1 cellular context compared by ENCODE assay signal in the genomic region with DNA sequence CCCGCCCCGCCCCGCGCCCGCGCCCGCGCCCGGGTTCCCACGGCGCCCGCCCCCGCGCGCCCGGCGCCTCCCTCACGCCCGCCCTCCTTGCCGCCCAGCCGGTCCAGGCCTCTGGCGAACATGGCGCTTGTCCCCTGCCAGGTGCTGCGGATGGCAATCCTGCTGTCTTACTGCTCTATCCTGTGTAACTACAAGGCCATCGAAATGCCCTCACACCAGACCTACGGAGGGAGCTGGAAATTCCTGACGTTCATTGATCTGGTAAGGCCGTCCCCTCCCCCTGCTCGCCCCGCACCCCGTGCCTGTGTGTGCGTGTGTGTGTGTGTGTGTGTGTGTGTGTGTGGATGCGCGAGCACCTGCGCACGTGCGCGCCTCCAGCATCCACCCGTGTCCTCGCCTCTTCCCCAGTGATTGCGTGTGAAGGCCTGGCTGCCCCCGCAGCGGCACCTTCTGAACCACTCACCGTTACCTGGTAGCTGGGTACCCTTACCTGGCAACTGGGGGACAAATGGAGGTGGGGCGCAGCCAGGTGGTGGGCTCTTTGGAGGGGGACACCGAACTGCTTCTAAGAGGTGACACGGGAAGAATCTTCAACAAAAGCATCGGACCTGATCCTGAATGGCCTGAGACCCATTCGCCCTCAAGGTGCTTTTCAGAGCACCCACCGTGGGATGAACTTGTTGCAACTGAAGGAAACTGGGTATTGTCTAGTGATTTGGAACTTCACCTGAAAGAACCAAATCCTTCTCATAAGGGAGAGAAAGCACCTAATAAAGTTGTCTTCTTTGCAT.
TF ChIP-seq lines count a peak whose summit lies in the region.

TSS of gene AIG1 (plus strand) at position 84 of the 791 bp plus-strand sequence. CDS start at position 121, 37 bp downstream.

TF ChIP-seq in HepG2, 621 proteins besides CTCF, POLR2A, EP300 and RAD21 (continued from another document and continues in another):
- TF ChIP-seq, protein P1, sequence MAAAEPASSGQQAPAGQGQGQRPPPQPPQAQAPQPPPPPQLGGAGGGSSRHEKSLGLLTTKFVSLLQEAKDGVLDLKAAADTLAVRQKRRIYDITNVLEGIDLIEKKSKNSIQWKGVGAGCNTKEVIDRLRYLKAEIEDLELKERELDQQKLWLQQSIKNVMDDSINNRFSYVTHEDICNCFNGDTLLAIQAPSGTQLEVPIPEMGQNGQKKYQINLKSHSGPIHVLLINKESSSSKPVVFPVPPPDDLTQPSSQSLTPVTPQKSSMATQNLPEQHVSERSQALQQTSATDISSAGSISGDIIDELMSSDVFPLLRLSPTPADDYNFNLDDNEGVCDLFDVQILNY (CRISPR knock-in tag; conservative IDR thresholded peaks at IDR 0.05), result 0 out of 2 replicates have a peak, but pooled peaks have one; percentile 11
- TF ChIP-seq ZXDC (CRISPR knock-in tag; IDR thresholded peaks at IDR 0.05) (no peak), ZIK1 (CRISPR knock-in tag; IDR thresholded peaks at IDR 0.05; ENCODE audit: borderline replicate concordance, low read depth) (no peak), ATF1 (CRISPR knock-in tag; IDR thresholded peaks at IDR 0.05) (no peak), TEAD3 (CRISPR knock-in tag; optimal IDR thresholded peaks at IDR 0.05; ENCODE audit: borderline replicate concordance) (no peak), ZNF558 (CRISPR knock-in tag; IDR thresholded peaks at IDR 0.05; ENCODE audit: borderline replicate concordance) (no peak), RNF219 (CRISPR knock-in tag; IDR thresholded peaks at IDR 0.05) (no peak), TFDP1 (CRISPR knock-in tag; IDR thresholded peaks at IDR 0.05; ENCODE audit: borderline replicate concordance) (peak; percentile 44; the same call in 1 of the 2 replicates), ZSCAN31 (CRISPR knock-in tag; IDR thresholded peaks at IDR 0.05; ENCODE audit: low read depth) (no peak), ZNF24 (IDR thresholded peaks at IDR 0.05) (no peak), ASH2L (IDR thresholded peaks at IDR 0.05; ENCODE audit: insufficient read length, low read depth, low read length) (peak; percentile 98), NCOA5 (CRISPR knock-in tag; IDR thresholded peaks at IDR 0.05) (no peak), ZNF83 (CRISPR knock-in tag; IDR thresholded peaks at IDR 0.05; ENCODE audit: borderline replicate concordance) (peak; percentile 47; the same call in 1 of the 2 replicates), HNRNPLL (IDR thresholded peaks at IDR 0.05; ENCODE audit: low read depth, low read length, poor library complexity, severe bottlenecking) (no peak), CREBL2 (CRISPR knock-in tag; IDR thresholded peaks at IDR 0.05; ENCODE audit: borderline replicate concordance) (0 out of 2 replicates have a peak, but pooled peaks have one; percentile 86), ZNF512B (CRISPR knock-in tag; IDR thresholded peaks at IDR 0.05; ENCODE audit: borderline replicate concordance) (peak; percentile 91), MIER3 (CRISPR knock-in tag; IDR thresholded peaks at IDR 0.05; ENCODE audit: borderline replicate concordance) (no peak; the same call in 1 of the 2 replicates), NBN (conservative IDR thresholded peaks at IDR 0.05) (no peak), SIX4 (CRISPR knock-in tag; IDR thresholded peaks at IDR 0.05) (no peak), EEA1 (CRISPR knock-in tag; IDR thresholded peaks at IDR 0.05; ENCODE audit: borderline replicate concordance) (peak; percentile 36; the same call in 1 of the 2 replicates), ZNF570 (CRISPR knock-in tag; IDR thresholded peaks at IDR 0.05; ENCODE audit: borderline replicate concordance) (peak; percentile 33; the same call in 1 of the 2 replicates), ZNF550 (CRISPR knock-in tag; IDR thresholded peaks at IDR 0.05; ENCODE audit: borderline replicate concordance) (peak; percentile 76; the same call in 1 of the 2 replicates), RXRA (CRISPR knock-in tag; IDR thresholded peaks at IDR 0.05) (0 out of 2 replicates have a peak, but pooled peaks have one; percentile 50), ZNF607 (CRISPR knock-in tag; IDR thresholded peaks at IDR 0.05; ENCODE audit: borderline replicate concordance) (no peak; the same call in 1 of the 2 replicates), SKI (IDR thresholded peaks at IDR 0.05; ENCODE audit: partially characterized antibody) (no peak), ZNF598 (CRISPR knock-in tag; IDR thresholded peaks at IDR 0.05; ENCODE audit: borderline replicate concordance) (peak; percentile 90; the same call in 1 of the 2 replicates), ZNF20 (CRISPR knock-in tag; IDR thresholded peaks at IDR 0.05) (no peak), HOXA9 (CRISPR knock-in tag; IDR thresholded peaks at IDR 0.05; ENCODE audit: borderline replicate concordance) (peak; percentile 72), ZNF33A (CRISPR knock-in tag; IDR thresholded peaks at IDR 0.05; ENCODE audit: borderline replicate concordance) (no peak), FOXM1 (CRISPR knock-in tag; IDR thresholded peaks at IDR 0.05) (no peak), FOXP1 (IDR thresholded peaks at IDR 0.05) (no peak), FOXP1 (CRISPR knock-in tag; IDR thresholded peaks at IDR 0.05) (no peak), STAT6 (CRISPR knock-in tag; IDR thresholded peaks at IDR 0.05; ENCODE audit: borderline replicate concordance) (0 out of 2 replicates have a peak, but pooled peaks have one; percentile 59), SMAD1 (CRISPR knock-in tag; IDR thresholded peaks at IDR 0.05; ENCODE audit: borderline replicate concordance, low read depth) (0 out of 2 replicates have a peak, but pooled peaks have one; percentile 28), ATF7-NPFF (CRISPR knock-in tag; IDR thresholded peaks at IDR 0.05; ENCODE audit: low read depth) (peak; percentile 77), ZNF703 (CRISPR knock-in tag; IDR thresholded peaks at IDR 0.05; ENCODE audit: borderline replicate concordance) (0 out of 2 replicates have a peak, but pooled peaks have one; percentile 26)
- TF ChIP-seq, protein P2, sequence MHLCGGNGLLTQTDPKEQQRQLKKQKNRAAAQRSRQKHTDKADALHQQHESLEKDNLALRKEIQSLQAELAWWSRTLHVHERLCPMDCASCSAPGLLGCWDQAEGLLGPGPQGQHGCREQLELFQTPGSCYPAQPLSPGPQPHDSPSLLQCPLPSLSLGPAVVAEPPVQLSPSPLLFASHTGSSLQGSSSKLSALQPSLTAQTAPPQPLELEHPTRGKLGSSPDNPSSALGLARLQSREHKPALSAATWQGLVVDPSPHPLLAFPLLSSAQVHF (CRISPR knock-in tag; IDR thresholded peaks at IDR 0.05), result peak; percentile 63
- TF ChIP-seq, protein P3, sequence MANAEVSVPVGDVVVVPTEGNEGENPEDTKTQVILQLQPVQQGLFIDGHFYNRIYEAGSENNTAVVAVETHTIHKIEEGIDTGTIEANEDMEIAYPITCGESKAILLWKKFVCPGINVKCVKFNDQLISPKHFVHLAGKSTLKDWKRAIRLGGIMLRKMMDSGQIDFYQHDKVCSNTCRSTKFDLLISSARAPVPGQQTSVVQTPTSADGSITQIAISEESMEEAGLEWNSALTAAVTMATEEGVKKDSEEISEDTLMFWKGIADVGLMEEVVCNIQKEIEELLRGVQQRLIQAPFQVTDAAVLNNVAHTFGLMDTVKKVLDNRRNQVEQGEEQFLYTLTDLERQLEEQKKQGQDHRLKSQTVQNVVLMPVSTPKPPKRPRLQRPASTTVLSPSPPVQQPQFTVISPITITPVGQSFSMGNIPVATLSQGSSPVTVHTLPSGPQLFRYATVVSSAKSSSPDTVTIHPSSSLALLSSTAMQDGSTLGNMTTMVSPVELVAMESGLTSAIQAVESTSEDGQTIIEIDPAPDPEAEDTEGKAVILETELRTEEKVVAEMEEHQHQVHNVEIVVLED (CRISPR knock-in tag; IDR thresholded peaks at IDR 0.05; ENCODE audit: borderline replicate concordance), result peak; percentile 45; the same call in 1 of the 2 replicates
- TF ChIP-seq, protein P4, sequence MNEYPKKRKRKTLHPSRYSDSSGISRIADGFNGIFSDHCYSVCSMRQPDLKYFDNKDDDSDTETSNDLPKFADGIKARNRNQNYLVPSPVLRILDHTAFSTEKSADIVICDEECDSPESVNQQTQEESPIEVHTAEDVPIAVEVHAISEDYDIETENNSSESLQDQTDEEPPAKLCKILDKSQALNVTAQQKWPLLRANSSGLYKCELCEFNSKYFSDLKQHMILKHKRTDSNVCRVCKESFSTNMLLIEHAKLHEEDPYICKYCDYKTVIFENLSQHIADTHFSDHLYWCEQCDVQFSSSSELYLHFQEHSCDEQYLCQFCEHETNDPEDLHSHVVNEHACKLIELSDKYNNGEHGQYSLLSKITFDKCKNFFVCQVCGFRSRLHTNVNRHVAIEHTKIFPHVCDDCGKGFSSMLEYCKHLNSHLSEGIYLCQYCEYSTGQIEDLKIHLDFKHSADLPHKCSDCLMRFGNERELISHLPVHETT (CRISPR knock-in tag; conservative IDR thresholded peaks at IDR 0.05), result no peak
